Comparison of ENCODE assay signal across 2 cellular contexts in the genomic region with DNA sequence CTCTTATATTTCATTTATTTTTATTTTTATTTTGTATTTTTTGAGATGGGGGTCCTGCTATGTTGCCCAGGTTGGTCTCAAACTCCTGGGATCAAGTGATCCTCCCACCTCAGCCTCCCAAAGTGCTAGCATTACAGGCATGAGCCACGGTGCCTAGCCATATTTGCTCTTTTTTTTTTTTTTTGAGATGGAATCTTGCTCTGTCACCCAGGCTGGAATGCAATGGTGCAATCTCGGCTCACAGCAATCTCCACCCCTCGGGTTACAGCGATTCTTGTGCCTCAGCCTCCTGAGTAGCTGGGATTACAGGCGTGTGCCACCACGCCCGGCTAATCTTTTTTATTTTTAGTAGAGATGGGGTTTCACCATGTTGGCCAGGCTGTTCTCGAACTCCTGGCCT. TPM values are rescaled to one million over a fixed set of nuclear protein-coding genes. Genes with fewer than 3 reads are reported as not detected.
"Had no signal": no experiment of that assay in that cellular context is flagged by ENCODE, and none has a peak within 500 bp of the region (broad histone marks: within the 10 kb centered on the region; RNA-seq: fewer than 3 reads in every experiment).

No MANE protein-coding gene starts in this region.

RNA-seq across cellular contexts. Expression of gene TFCP2L1, which starts 46.3 kb away (rescaled TPM):
- total RNA-seq: cardiac muscle cell, dermis microvascular lymphatic vessel endothelial cell had no signal
